ENCODE assay signal across 1 cellular context in genomic region chr11:69157822-69158231, GRCh38.
TF ChIP-seq lines count a peak whose summit lies in the region.

No MANE protein-coding gene starts in this region.

TF ChIP-seq in H1, 55 proteins besides CTCF, POLR2A, EP300 and RAD21:
- TF ChIP-seq SIRT6 (IDR thresholded peaks at IDR 0.05; ENCODE audit: low read length) (no peak), KDM1A (IDR thresholded peaks at IDR 0.05; ENCODE audit: borderline replicate concordance, low read length) (no peak), SRF (IDR thresholded peaks at IDR 0.05; ENCODE audit: low read depth, low read length) (no peak), CREB1 (IDR thresholded peaks at IDR 0.05) (no peak), NRF1 (IDR thresholded peaks at IDR 0.05; ENCODE audit: low read depth, low read length) (no peak), SUZ12 (IDR thresholded peaks at IDR 0.05; ENCODE audit: low read length) (no peak), SIX5 (IDR thresholded peaks at IDR 0.05; ENCODE audit: low read depth, low read length) (no peak), HDAC2 (IDR thresholded peaks at IDR 0.05; ENCODE audit: borderline replicate concordance in 1 of 2, low read depth in 2 of 2, low read length in 2 of 2) (no peak), PHF8 (conservative IDR thresholded peaks at IDR 0.05; ENCODE audit: low read depth, low read length) (no peak), CHD1 (IDR thresholded peaks at IDR 0.05; ENCODE audit: low read depth, low read length) (no peak)
- TF ChIP-seq, protein P1, sequence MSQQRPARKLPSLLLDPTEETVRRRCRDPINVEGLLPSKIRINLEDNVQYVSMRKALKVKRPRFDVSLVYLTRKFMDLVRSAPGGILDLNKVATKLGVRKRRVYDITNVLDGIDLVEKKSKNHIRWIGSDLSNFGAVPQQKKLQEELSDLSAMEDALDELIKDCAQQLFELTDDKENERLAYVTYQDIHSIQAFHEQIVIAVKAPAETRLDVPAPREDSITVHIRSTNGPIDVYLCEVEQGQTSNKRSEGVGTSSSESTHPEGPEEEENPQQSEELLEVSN (IDR thresholded peaks at IDR 0.05): no peak
